Comparison of ENCODE assay signal across 26 cellular contexts in genomic region chr12:49501895-49502294, GRCh38. TPM values are rescaled to one million over a fixed set of nuclear protein-coding genes. Genes with fewer than 3 reads are reported as not detected.
A peak's percentile ranks its signal among the peaks of the same experiment; 100 is the strongest.
DNase-seq lines count a peak whose midpoint lies in the region; ATAC-seq and TF ChIP-seq lines count a peak whose summit lies in the region.
"Had no signal": no experiment of that assay in that cellular context is flagged by ENCODE, and none has a peak within 500 bp of the region (broad histone marks: within the 10 kb centered on the region; RNA-seq: fewer than 3 reads in every experiment).

No MANE protein-coding gene starts in this region.

- no peaks in the 10 kb centered on the region for H3K27me3 ChIP-seq in MM.1S (replicated peaks; ENCODE audit: insufficient read depth, low read length)
- H3K27me3 ChIP-seq in thyroid gland: no peaks in the 10 kb centered on the region
- H3K27me3 ChIP-seq: ascending aorta had no signal

- peaks cover 32% of the 10 kb centered on the region for H3K79me2 ChIP-seq in MM.1S (ENCODE audit: low read length)

- WGBS in thyroid gland, 2 donors: 67 to 94% methylated on average over 1 of the region's 1 CpG

- TF ChIP-seq CTCF in MM.1S (IDR thresholded peaks at IDR 0.05; ENCODE audit: low read length): no peak
- TF ChIP-seq CTCF in chondrocyte (IDR thresholded peaks at IDR 0.05): no peak
- no peak for TF ChIP-seq CTCF in thyroid gland (IDR thresholded peaks at IDR 0.05)

- H3K9ac ChIP-seq in MM.1S (ENCODE audit: low read length): no peak overlapping the region

- POLR2A ChIA-PET in activated naive CD8-positive, alpha-beta T cell treated with anti-CD3 and anti-CD28 coated beads, Interleukin-2, amount 10 ng/mL, durations not matched to agents 7 days and 5 days (lab: Charles Lee): no interaction called here

- ATAC-seq in activated naive CD8-positive, alpha-beta T cell treated with anti-CD3 and anti-CD28 coated beads, Interleukin-2, amount 10 ng/mL, durations not matched to agents 7 days and 5 days (ENCODE audit: low read depth): no peak
- no peak for ATAC-seq in GM18907 (IDR thresholded peaks at IDR 0.05; ENCODE audit: unreplicated experiment)
- no peak for ATAC-seq in HG03280 (IDR thresholded peaks at IDR 0.05; ENCODE audit: unreplicated experiment)
- no peak for ATAC-seq in HG02840 (IDR thresholded peaks at IDR 0.05; ENCODE audit: low FRiP score, unreplicated experiment)
- ATAC-seq: HepG2; natural killer cell; stimulated activated memory B cell treated with anti-CD40 and anti-IgM and Interleukin-4, amounts not matched to agents 10 μg/mL and 1 μg/mL and 100 μg/mL, for 72 hours had no signal

- H3K4me1 Mint-ChIP-seq in activated naive CD8-positive, alpha-beta T cell treated with anti-CD3 and anti-CD28 coated beads, Interleukin-2, amount 10 ng/mL, durations not matched to agents 7 days and 5 days: peaks cover 3% of the 10 kb centered on the region
- peaks cover 4% of the 10 kb centered on the region for H3K4me1 Mint-ChIP-seq in activated naive CD8-positive, alpha-beta T cell treated with anti-CD3 and anti-CD28 coated beads for 36 hours
- peaks cover 33% of the 10 kb centered on the region for H3K4me1 Mint-ChIP-seq in chondrocyte (ENCODE audit: low read depth)
- H3K4me1 Mint-ChIP-seq: natural killer cell; stimulated activated memory B cell treated with anti-CD40 and anti-IgM and Interleukin-4, amounts not matched to agents 10 μg/mL and 1 μg/mL and 100 μg/mL, for 72 hours had no signal

- H2AFZ ChIP-seq in MM.1S (ENCODE audit: low read length): no peak overlapping the region

- no peaks in the 10 kb centered on the region for H3K9me3 ChIP-seq in MM.1S (replicated peaks; ENCODE audit: insufficient read depth, low read length)
- H3K9me3 ChIP-seq in thyroid gland: no peaks in the 10 kb centered on the region
- H3K9me3 ChIP-seq: ascending aorta, left ventricle myocardium inferior had no signal

- peak overlapping the region; percentile 54 for H3K27ac Mint-ChIP-seq in activated naive CD8-positive, alpha-beta T cell treated with anti-CD3 and anti-CD28 coated beads, Interleukin-2, amount 10 ng/mL, durations not matched to agents 7 days and 5 days
- H3K27ac Mint-ChIP-seq in activated naive CD8-positive, alpha-beta T cell treated with anti-CD3 and anti-CD28 coated beads for 36 hours: no peak overlapping the region
- peak overlapping the region; percentile 49 for H3K27ac Mint-ChIP-seq in chondrocyte (ENCODE audit: unreplicated experiment)
- H3K27ac Mint-ChIP-seq: activated CD4-positive, alpha-beta memory T cell treated with anti-CD3 and anti-CD28 coated beads, Interleukin-2, amount 10 ng/mL, durations not matched to agents 7 days and 5 days; dendritic cell treated with granulocyte-macrophage colony-stimulating factor and Interleukin-4, amounts not matched to agents 40 ng/mL and 50 ng/mL, for 4 days; natural killer cell; stimulated activated memory B cell treated with anti-CD40 and anti-IgM and Interleukin-4, amounts not matched to agents 10 μg/mL and 1 μg/mL and 100 μg/mL, for 72 hours had no signal

- no peak for DNase-seq in activated naive CD8-positive, alpha-beta T cell treated with anti-CD3 and anti-CD28 coated beads, Interleukin-2, amount 10 ng/mL, durations not matched to agents 7 days and 5 days
- DNase-seq in activated naive CD8-positive, alpha-beta T cell treated with anti-CD3 and anti-CD28 coated beads for 36 hours: no peak
- DNase-seq in MM.1S (peak; percentile 59), chondrocyte (ENCODE audit: low spot score) (no peak), thyroid gland (no peak)
- DNase-seq: activated CD4-positive, alpha-beta memory T cell treated with anti-CD3 and anti-CD28 coated beads, Interleukin-2, amount 10 ng/mL, durations not matched to agents 7 days and 5 days; activated CD4-positive, CD25-positive, alpha-beta regulatory T cell; activated naive CD4-positive, alpha-beta T cell treated with anti-CD3 and anti-CD28 coated beads, Interleukin-2, amount 50 U/mL, for 16 hours; activated T-cell treated with anti-CD3 and anti-CD28 coated beads, Interleukin-2, amount 50 U/mL, for 1 hour; C1 segment of cervical spinal cord; caudate nucleus; H7; left ventricle myocardium inferior; natural killer cell; NCI-H1092 treated with DMSO at 0.1 percent for 48 hours; NCI-H187 treated with DMSO at 0.1 percent for 48 hours; NCI-H526 treated with DMSO at 0.1 percent for 48 hours; RPMI8226; stimulated activated CD4-positive, alpha-beta T cell treated with anti-CD3 and anti-CD28 coated beads, Interleukin-2, amount 100 ng/mL, for 48 hours had no signal

- intact Hi-C loops in thyroid gland (cut with DNase I): no loop called here

- no peak overlapping the region for H3K4me3 Mint-ChIP-seq in activated naive CD8-positive, alpha-beta T cell treated with anti-CD3 and anti-CD28 coated beads, Interleukin-2, amount 10 ng/mL, durations not matched to agents 7 days and 5 days
- no peak overlapping the region for H3K4me3 Mint-ChIP-seq in activated naive CD8-positive, alpha-beta T cell treated with anti-CD3 and anti-CD28 coated beads for 36 hours
- no peak overlapping the region for H3K4me3 Mint-ChIP-seq in chondrocyte (ENCODE audit: unreplicated experiment)
- H3K4me3 Mint-ChIP-seq: activated CD4-positive, alpha-beta memory T cell treated with anti-CD3 and anti-CD28 coated beads, Interleukin-2, amount 10 ng/mL, durations not matched to agents 7 days and 5 days; dendritic cell treated with granulocyte-macrophage colony-stimulating factor and Interleukin-4, amounts not matched to agents 40 ng/mL and 50 ng/mL, for 4 days; natural killer cell; stimulated activated memory B cell treated with anti-CD40 and anti-IgM and Interleukin-4, amounts not matched to agents 10 μg/mL and 1 μg/mL and 100 μg/mL, for 72 hours had no signal

- H3K36me3 ChIP-seq in MM.1S (replicated peaks; ENCODE audit: insufficient read depth, low read length) (peaks cover 10% of the 10 kb centered on the region), thyroid gland (no peaks in the 10 kb centered on the region)

- no peak for TF ChIP-seq POLR2A in thyroid gland (IDR thresholded peaks at IDR 0.05)

- peak overlapping the region; percentile 25; the same call in 1 of the 2 replicates for H3K27ac ChIP-seq in MM.1S (ENCODE audit: low read length)
- H3K27ac ChIP-seq in thyroid gland: peak overlapping the region in 2 of 3 donors; percentile 57 to 80
- H3K27ac ChIP-seq: ascending aorta, left ventricle myocardium inferior had no signal

- no peaks in the 10 kb centered on the region for H3K9me3 Mint-ChIP-seq in activated naive CD8-positive, alpha-beta T cell treated with anti-CD3 and anti-CD28 coated beads, Interleukin-2, amount 10 ng/mL, durations not matched to agents 7 days and 5 days
- H3K9me3 Mint-ChIP-seq in activated naive CD8-positive, alpha-beta T cell treated with anti-CD3 and anti-CD28 coated beads for 36 hours: no peaks in the 10 kb centered on the region
- H3K9me3 Mint-ChIP-seq in chondrocyte (ENCODE audit: low read depth): no peaks in the 10 kb centered on the region
- H3K9me3 Mint-ChIP-seq: activated CD4-positive, alpha-beta memory T cell treated with anti-CD3 and anti-CD28 coated beads, Interleukin-2, amount 10 ng/mL, durations not matched to agents 7 days and 5 days; dendritic cell treated with granulocyte-macrophage colony-stimulating factor and Interleukin-4, amounts not matched to agents 40 ng/mL and 50 ng/mL, for 4 days; natural killer cell; stimulated activated memory B cell treated with anti-CD40 and anti-IgM and Interleukin-4, amounts not matched to agents 10 μg/mL and 1 μg/mL and 100 μg/mL, for 72 hours had no signal

- H3K36me3 Mint-ChIP-seq in activated naive CD8-positive, alpha-beta T cell treated with anti-CD3 and anti-CD28 coated beads, Interleukin-2, amount 10 ng/mL, durations not matched to agents 7 days and 5 days: peaks cover 13% of the 10 kb centered on the region
- peaks cover 6% of the 10 kb centered on the region for H3K36me3 Mint-ChIP-seq in activated naive CD8-positive, alpha-beta T cell treated with anti-CD3 and anti-CD28 coated beads for 36 hours
- peaks cover 3% of the 10 kb centered on the region for H3K36me3 Mint-ChIP-seq in chondrocyte (ENCODE audit: low read depth)
- H3K36me3 Mint-ChIP-seq: natural killer cell had no signal

- H3F3A ChIP-seq in MM.1S (ENCODE audit: insufficient read depth, low read length): peaks cover 13% of the 10 kb centered on the region

- peak overlapping the region; percentile 4; the same call in 1 of the 2 replicates for H3K4me2 ChIP-seq in MM.1S (ENCODE audit: low read depth, low read length)

- no peaks in the 10 kb centered on the region for H3K9me2 ChIP-seq in MM.1S (replicated peaks; ENCODE audit: insufficient read depth, low read length)

- H3K27me3 Mint-ChIP-seq in activated naive CD8-positive, alpha-beta T cell treated with anti-CD3 and anti-CD28 coated beads, Interleukin-2, amount 10 ng/mL, durations not matched to agents 7 days and 5 days: no peaks in the 10 kb centered on the region
- H3K27me3 Mint-ChIP-seq in activated naive CD8-positive, alpha-beta T cell treated with anti-CD3 and anti-CD28 coated beads for 36 hours: no peaks in the 10 kb centered on the region
- H3K27me3 Mint-ChIP-seq in chondrocyte (ENCODE audit: low read depth): no peaks in the 10 kb centered on the region
- H3K27me3 Mint-ChIP-seq: activated CD4-positive, alpha-beta memory T cell treated with anti-CD3 and anti-CD28 coated beads, Interleukin-2, amount 10 ng/mL, durations not matched to agents 7 days and 5 days; dendritic cell treated with granulocyte-macrophage colony-stimulating factor and Interleukin-4, amounts not matched to agents 40 ng/mL and 50 ng/mL, for 4 days; stimulated activated memory B cell treated with anti-CD40 and anti-IgM and Interleukin-4, amounts not matched to agents 10 μg/mL and 1 μg/mL and 100 μg/mL, for 72 hours had no signal

- H4K20me1 ChIP-seq in MM.1S (ENCODE audit: insufficient read depth, low read length): no peaks in the 10 kb centered on the region

- H3K4me1 ChIP-seq in MM.1S (ENCODE audit: low read length): peaks cover 19% of the 10 kb centered on the region
- peaks cover 5% of the 10 kb centered on the region in 2 donors for H3K4me1 ChIP-seq in thyroid gland
- H3K4me1 ChIP-seq: ascending aorta, left ventricle myocardium inferior had no signal

- H3K4me3 ChIP-seq in MM.1S (ENCODE audit: low read length) (no peak overlapping the region), thyroid gland (replicated peaks in 1 of 3) (no peak overlapping the region)
- H3K4me3 ChIP-seq: ascending aorta, left ventricle myocardium inferior had no signal

RNA-seq across cellular contexts. Expression of gene KCNH3, which starts 36.9 kb away (rescaled TPM):
- 1 to 10 TPM; 5.4 to 5.8 TPM for total RNA-seq in activated naive CD8-positive, alpha-beta T cell treated with anti-CD3 and anti-CD28 coated beads, Interleukin-2, amount 10 ng/mL, durations not matched to agents 7 days and 5 days
- total RNA-seq in activated naive CD8-positive, alpha-beta T cell treated with anti-CD3 and anti-CD28 coated beads for 36 hours: 10 to 100 TPM; 10.2 to 10.9 TPM
- 0.10 to 0.27 TPM in 2 of 3 replicates, not detected in the other for total RNA-seq in chondrocyte
- 1 to 10 TPM in 2 of 4 donors, under 1 TPM in 1, not detected in 1; 0.94 to 2.2 (median 2.1) TPM for total RNA-seq in thyroid gland
- total RNA-seq: ascending aorta had no signal
